ENCODE assay signal across 19 cellular contexts in the genomic region with DNA sequence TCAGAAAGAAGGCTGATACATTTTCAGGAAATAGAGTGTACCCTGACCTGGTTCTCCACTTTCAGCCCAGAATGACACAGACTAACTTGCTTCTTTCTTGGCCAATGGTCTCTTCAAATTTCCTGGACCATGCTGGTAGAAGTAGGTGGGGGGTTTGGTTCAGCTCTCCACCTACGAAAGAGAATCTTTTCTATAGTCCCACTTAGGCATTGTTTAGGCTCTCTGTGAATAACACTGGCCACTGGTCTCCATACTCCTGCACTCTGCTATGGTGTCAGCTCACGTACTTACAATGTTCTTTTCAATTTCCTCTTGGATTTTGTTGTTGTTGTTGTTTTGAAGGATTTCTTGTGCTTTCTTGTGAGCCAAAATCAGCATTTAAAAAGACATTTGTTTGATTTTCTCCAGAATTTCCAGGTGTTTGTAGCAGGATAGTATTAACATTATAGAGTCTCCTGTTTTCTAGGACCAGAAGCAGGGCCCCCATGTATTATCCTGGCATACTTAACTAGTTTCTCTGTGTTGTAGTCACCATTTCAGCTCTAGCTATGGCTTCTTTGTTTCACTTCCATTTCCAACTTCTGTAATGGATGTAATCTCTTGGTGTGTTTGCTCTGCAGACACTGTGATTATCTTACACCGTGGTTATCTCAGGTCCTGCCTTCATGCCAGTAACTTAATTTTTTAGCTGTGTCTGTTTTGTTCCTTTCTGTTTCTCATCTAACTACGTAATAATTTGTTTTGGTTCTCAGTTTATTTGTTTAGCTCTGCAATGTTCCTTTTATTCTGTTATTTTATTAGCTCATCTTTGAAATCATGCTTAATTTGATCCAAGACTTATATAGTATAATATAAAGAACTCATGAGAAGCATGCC.
A peak's percentile ranks its signal among the peaks of the same experiment; 100 is the strongest.
DNase-seq lines count a peak whose midpoint lies in the region; ATAC-seq and TF ChIP-seq lines count a peak whose summit lies in the region.
"Had no signal": no experiment of that assay in that cellular context is flagged by ENCODE, and none has a peak within 500 bp of the region (broad histone marks: within the 10 kb centered on the region; RNA-seq: fewer than 3 reads in every experiment).

No MANE protein-coding gene starts in this region.

- H3K4me2 ChIP-seq in hepatocyte: peak overlapping the region; percentile 49
- no peak overlapping the region for H3K4me2 ChIP-seq in parathyroid adenoma (ENCODE audit: low read length)
- H3K4me2 ChIP-seq: A549, KMS-11 had no signal

- no peak overlapping the region for H3K9ac ChIP-seq in parathyroid adenoma
- H3K9ac ChIP-seq: KMS-11 had no signal

- no peak for TF ChIP-seq CTCF in GM12865 (IDR thresholded peaks at IDR 0.05; ENCODE audit: insufficient read depth, low read depth, low read length, missing control alignments)
- no peak for TF ChIP-seq CTCF in hepatocyte (IDR thresholded peaks at IDR 0.05; ENCODE audit: poor library complexity)
- no peak for TF ChIP-seq CTCF in parathyroid adenoma (IDR thresholded peaks at IDR 0.05)

- H3K4me1 ChIP-seq in hepatocyte (ENCODE audit: insufficient read depth) (peaks cover 10% of the 10 kb centered on the region), parathyroid adenoma (no peaks in the 10 kb centered on the region)
- H3K4me1 ChIP-seq: A549 had no signal

- H3K4me3 ChIP-seq in GM12865 (ENCODE audit: low read depth, low read length) (no peak overlapping the region), hepatocyte (no peak overlapping the region), parathyroid adenoma (ENCODE audit: low read depth, low read length) (no peak overlapping the region)
- H3K4me3 ChIP-seq: A549 had no signal

- peak overlapping the region; percentile 38 for H2AFZ ChIP-seq in hepatocyte
- peak overlapping the region; percentile 34 for H2AFZ ChIP-seq in parathyroid adenoma

- H3K9me2 ChIP-seq in hepatocyte (replicated peaks; ENCODE audit: insufficient read depth): no peaks in the 10 kb centered on the region

- H3K9me3 ChIP-seq in hepatocyte (ENCODE audit: low read depth) (no peaks in the 10 kb centered on the region), parathyroid adenoma (ENCODE audit: control insufficient read depth, low read length) (no peaks in the 10 kb centered on the region)
- H3K9me3 ChIP-seq: A549 had no signal

- no peaks in the 10 kb centered on the region for H4K20me1 ChIP-seq in hepatocyte (ENCODE audit: insufficient read depth, poor library complexity, severe bottlenecking)

- no peak overlapping the region for H3K27ac ChIP-seq in hepatocyte
- H3K27ac ChIP-seq in parathyroid adenoma: no peak overlapping the region
- H3K27ac ChIP-seq: A549, KMS-11 had no signal

- whole genome bisulfite sequencing in hepatocyte (ENCODE audit: low lambda C conversion rate, missing lambda C conversion rate): 52% methylated on average over 4 of the region's 4 CpGs

- H3K36me3 ChIP-seq in hepatocyte (replicated peaks; ENCODE audit: insufficient read depth, low read depth): no peaks in the 10 kb centered on the region
- no peaks in the 10 kb centered on the region for H3K36me3 ChIP-seq in parathyroid adenoma (ENCODE audit: control insufficient read depth, insufficient read depth, low read length)

- H3K27me3 ChIP-seq in hepatocyte (no peaks in the 10 kb centered on the region), parathyroid adenoma (ENCODE audit: control insufficient read depth, insufficient read depth, low read length) (no peaks in the 10 kb centered on the region)

- no peak for ATAC-seq in GM19467 (IDR thresholded peaks at IDR 0.05; ENCODE audit: unreplicated experiment)
- no peak for ATAC-seq in GM19351 (IDR thresholded peaks at IDR 0.05; ENCODE audit: unreplicated experiment)
- ATAC-seq: A549, HepG2 had no signal

- DNase-seq in GM12865 (ENCODE audit: low read depth) (peak; percentile 7), OCI-M1 (lab: John Stamatoyannopoulos, UW) (peak; percentile 36), hepatocyte (ENCODE audit: low spot score) (no peak), SHP77 (lab: John Stamatoyannopoulos, UW) (no peak)
- DNase-seq: C1 segment of cervical spinal cord, COR-L47, DMS153, EL, NCI-H1048, NCI-H1436 treated with DMSO at 0.1 percent for 48 hours, NCI-H2081, NCI-H510A, NCI-H82 had no signal

- H3K79me2 ChIP-seq in hepatocyte (no peaks in the 10 kb centered on the region), parathyroid adenoma (no peaks in the 10 kb centered on the region)

Comparison
In these comparisons a context has a peak if more than half of its experiments do, and no peak if none do; other contexts are left out.
1. DNase-seq: peak in GM12865 (single experiment) and OCI-M1 (single experiment); none in hepatocyte (single experiment) and SHP77 (0 of 2).